ENCODE assay signal across 1 cellular context in the genomic region with DNA sequence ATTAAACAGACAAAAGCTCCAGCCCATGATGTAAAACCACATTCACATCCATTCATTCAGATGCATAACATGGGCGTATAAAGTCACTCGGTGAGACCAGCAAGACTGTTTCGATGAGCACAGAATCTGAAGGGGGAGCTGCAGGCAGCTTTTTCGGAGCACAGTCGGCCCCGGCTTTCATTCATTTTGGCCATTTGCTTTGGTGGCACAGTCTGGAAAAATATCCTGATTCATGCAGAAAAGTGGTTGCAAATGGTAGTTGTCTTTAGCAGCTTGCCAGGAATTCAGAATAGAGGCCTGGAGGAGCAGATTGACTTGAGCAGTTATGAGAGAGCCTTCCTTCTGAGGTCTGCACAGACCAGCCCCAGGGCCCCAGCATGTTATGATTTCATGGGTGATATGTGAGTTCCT.
TF ChIP-seq lines count a peak whose summit lies in the region.

No MANE protein-coding gene starts in this region.

TF ChIP-seq in GM23338, 12 proteins besides CTCF, POLR2A, EP300 and RAD21 (continued from another document):
- TF ChIP-seq, protein P1, sequence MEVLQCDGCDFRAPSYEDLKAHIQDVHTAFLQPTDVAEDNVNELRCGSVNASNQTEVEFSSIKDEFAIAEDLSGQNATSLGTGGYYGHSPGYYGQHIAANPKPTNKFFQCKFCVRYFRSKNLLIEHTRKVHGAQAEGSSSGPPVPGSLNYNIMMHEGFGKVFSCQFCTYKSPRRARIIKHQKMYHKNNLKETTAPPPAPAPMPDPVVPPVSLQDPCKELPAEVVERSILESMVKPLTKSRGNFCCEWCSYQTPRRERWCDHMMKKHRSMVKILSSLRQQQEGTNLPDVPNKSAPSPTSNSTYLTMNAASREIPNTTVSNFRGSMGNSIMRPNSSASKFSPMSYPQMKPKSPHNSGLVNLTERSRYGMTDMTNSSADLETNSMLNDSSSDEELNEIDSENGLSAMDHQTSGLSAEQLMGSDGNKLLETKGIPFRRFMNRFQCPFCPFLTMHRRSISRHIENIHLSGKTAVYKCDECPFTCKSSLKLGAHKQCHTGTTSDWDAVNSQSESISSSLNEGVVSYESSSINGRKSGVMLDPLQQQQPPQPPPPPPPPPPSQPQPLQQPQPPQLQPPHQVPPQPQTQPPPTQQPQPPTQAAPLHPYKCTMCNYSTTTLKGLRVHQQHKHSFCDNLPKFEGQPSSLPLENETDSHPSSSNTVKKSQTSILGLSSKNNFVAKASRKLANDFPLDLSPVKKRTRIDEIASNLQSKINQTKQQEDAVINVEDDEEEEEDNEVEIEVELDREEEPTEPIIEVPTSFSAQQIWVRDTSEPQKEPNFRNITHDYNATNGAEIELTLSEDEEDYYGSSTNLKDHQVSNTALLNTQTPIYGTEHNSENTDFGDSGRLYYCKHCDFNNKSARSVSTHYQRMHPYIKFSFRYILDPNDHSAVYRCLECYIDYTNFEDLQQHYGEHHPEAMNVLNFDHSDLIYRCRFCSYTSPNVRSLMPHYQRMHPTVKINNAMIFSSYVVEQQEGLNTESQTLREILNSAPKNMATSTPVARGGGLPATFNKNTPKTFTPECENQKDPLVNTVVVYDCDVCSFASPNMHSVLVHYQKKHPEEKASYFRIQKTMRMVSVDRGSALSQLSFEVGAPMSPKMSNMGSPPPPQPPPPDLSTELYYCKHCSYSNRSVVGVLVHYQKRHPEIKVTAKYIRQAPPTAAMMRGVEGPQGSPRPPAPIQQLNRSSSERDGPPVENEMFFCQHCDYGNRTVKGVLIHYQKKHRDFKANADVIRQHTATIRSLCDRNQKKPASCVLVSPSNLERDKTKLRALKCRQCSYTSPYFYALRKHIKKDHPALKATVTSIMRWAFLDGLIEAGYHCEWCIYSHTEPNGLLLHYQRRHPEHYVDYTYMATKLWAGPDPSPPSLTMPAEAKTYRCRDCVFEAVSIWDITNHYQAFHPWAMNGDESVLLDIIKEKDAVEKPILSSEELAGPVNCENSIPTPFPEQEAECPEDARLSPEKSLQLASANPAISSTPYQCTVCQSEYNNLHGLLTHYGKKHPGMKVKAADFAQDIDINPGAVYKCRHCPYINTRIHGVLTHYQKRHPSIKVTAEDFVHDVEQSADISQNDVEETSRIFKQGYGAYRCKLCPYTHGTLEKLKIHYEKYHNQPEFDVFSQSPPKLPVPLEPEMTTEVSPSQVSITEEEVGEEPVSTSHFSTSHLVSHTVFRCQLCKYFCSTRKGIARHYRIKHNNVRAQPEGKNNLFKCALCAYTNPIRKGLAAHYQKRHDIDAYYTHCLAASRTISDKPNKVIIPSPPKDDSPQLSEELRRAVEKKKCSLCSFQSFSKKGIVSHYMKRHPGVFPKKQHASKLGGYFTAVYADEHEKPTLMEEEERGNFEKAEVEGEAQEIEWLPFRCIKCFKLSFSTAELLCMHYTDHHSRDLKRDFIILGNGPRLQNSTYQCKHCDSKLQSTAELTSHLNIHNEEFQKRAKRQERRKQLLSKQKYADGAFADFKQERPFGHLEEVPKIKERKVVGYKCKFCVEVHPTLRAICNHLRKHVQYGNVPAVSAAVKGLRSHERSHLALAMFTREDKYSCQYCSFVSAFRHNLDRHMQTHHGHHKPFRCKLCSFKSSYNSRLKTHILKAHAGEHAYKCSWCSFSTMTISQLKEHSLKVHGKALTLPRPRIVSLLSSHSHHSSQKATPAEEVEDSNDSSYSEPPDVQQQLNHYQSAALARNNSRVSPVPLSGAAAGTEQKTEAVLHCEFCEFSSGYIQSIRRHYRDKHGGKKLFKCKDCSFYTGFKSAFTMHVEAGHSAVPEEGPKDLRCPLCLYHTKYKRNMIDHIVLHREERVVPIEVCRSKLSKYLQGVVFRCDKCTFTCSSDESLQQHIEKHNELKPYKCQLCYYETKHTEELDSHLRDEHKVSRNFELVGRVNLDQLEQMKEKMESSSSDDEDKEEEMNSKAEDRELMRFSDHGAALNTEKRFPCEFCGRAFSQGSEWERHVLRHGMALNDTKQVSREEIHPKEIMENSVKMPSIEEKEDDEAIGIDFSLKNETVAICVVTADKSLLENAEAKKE (CRISPR knock-in tag; IDR thresholded peaks at IDR 0.05) = no peak
- TF ChIP-seq CREB1 (CRISPR knock-in tag; IDR thresholded peaks at IDR 0.05; ENCODE audit: low read depth) = no peak
